19 cellular contexts compared by ENCODE assay signal in the genomic region with DNA sequence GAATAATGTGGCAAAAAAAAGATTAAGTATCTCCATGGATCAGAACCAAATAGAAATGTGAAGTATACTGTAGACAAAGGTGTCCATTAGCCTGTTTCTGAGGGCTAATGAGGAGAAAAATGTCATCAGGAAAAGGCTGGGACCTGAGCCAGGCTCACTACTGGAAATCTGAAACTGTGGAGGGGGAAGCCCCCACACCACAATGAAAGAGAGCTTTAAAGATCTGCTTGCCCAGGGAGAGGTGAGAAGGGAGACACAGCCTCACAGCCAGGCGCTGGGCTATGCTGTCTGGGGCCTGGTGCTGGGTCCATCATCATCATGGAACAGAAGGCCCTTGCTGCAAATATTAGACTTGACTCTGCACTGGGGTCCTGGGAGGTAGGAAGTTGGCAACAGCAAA.
"Had no signal": no experiment of that assay in that cellular context is flagged by ENCODE, and none has a peak within 500 bp of the region (broad histone marks: within the 10 kb centered on the region; RNA-seq: fewer than 3 reads in every experiment).

No MANE protein-coding gene starts in this region.

- H3K27me3 ChIP-seq: colonic mucosa, right atrium auricular region, suprapubic skin had no signal

- H3K4me1 ChIP-seq: colonic mucosa, prostate gland, suprapubic skin had no signal

- H3K4me3 ChIP-seq: colonic mucosa, left ventricle myocardium inferior, prostate gland, right atrium auricular region, suprapubic skin had no signal

- H3K27ac Mint-ChIP-seq: activated naive CD4-positive, alpha-beta T cell treated with anti-CD3 and anti-CD28 coated beads for 36 hours had no signal

- DNase-seq: activated CD4-positive, alpha-beta T cell treated with anti-CD3 and anti-CD28 coated beads, Interleukin-2, amount 10 ng/mL, durations not matched to agents 24 days and 14 days; activated CD4-positive, CD25-positive, alpha-beta regulatory T cell; activated CD8-positive, alpha-beta memory T cell treated with anti-CD3 and anti-CD28 coated beads, Interleukin-2, amount 50 U/mL, for 4 hours; activated naive CD4-positive, alpha-beta T cell treated with anti-CD3 and anti-CD28 coated beads for 36 hours; activated T-cell treated with anti-CD3 and anti-CD28 coated beads, Interleukin-2, amount 50 U/mL, for 4 hours; aorta; colonic mucosa; erythroblast; head of caudate nucleus; kidney; left ventricle myocardium inferior; stimulated activated CD4-positive, alpha-beta T cell treated with anti-CD3 and anti-CD28 coated beads, Interleukin-2, amount 100 ng/mL, for 24 hours; T1000; trophoblast cell had no signal

- ATAC-seq: activated T-cell treated with anti-CD3 and anti-CD28 coated beads, Interleukin-2, amount 50 U/mL, for 4 hours had no signal

- H3K4me3 Mint-ChIP-seq: activated CD4-positive, alpha-beta T cell treated with anti-CD3 and anti-CD28 coated beads, Interleukin-2, amount 10 ng/mL, durations not matched to agents 24 days and 14 days; activated naive CD4-positive, alpha-beta T cell treated with anti-CD3 and anti-CD28 coated beads for 36 hours; activated T-cell treated with anti-CD3 and anti-CD28 coated beads, Interleukin-2, amount 50 U/mL, for 4 hours; central memory CD8-positive, alpha-beta T cell; stimulated activated naive CD8-positive, alpha-beta T cell treated with anti-CD3 and anti-CD28 coated beads, Interleukin-15, Interleukin-2, amounts not matched to agents 100 ng/mL and 50 ng/mL, for 24 hours had no signal

- H3K36me3 ChIP-seq: colonic mucosa, left ventricle myocardium inferior, prostate gland, right atrium auricular region, suprapubic skin had no signal

- H3K27me3 Mint-ChIP-seq: activated CD4-positive, alpha-beta T cell treated with anti-CD3 and anti-CD28 coated beads, Interleukin-2, amount 10 ng/mL, durations not matched to agents 24 days and 14 days; central memory CD8-positive, alpha-beta T cell; stimulated activated naive CD8-positive, alpha-beta T cell treated with anti-CD3 and anti-CD28 coated beads, Interleukin-15, Interleukin-2, amounts not matched to agents 100 ng/mL and 50 ng/mL, for 24 hours had no signal

- H3K9me3 Mint-ChIP-seq: activated CD4-positive, alpha-beta T cell treated with anti-CD3 and anti-CD28 coated beads, Interleukin-2, amount 10 ng/mL, durations not matched to agents 24 days and 14 days; activated naive CD4-positive, alpha-beta T cell treated with anti-CD3 and anti-CD28 coated beads for 36 hours; activated T-cell treated with anti-CD3 and anti-CD28 coated beads, Interleukin-2, amount 50 U/mL, for 4 hours; central memory CD8-positive, alpha-beta T cell; stimulated activated naive CD8-positive, alpha-beta T cell treated with anti-CD3 and anti-CD28 coated beads, Interleukin-15, Interleukin-2, amounts not matched to agents 100 ng/mL and 50 ng/mL, for 24 hours had no signal

- H3K27ac ChIP-seq: colonic mucosa, left ventricle myocardium inferior, prostate gland, right atrium auricular region, suprapubic skin had no signal

- H3K9me3 ChIP-seq: colonic mucosa, left ventricle myocardium inferior, prostate gland, right atrium auricular region, suprapubic skin had no signal
